In genomic region chrX:152958524-152959465, GRCh38 we compare ENCODE assay signal across 8 cellular contexts. TPM values are rescaled to one million over a fixed set of nuclear protein-coding genes. Genes with fewer than 3 reads are reported as not detected.
DNase-seq lines count a peak whose midpoint lies in the region; ATAC-seq and TF ChIP-seq lines count a peak whose summit lies in the region.

No MANE protein-coding gene starts in this region.

- H4K20me1 ChIP-seq in DND-41 (ENCODE audit: insufficient read depth, low read length) (no peaks in the 10 kb centered on the region), GM23248 (ENCODE audit: insufficient read depth) (no peaks in the 10 kb centered on the region)

- no peaks in the 10 kb centered on the region for H3K27me3 Mint-ChIP-seq in activated T-helper 17 cell treated with anti-CD3 and anti-CD28 coated beads, Interleukin-2, amount 50 U/mL, for 72 hours
- H3K27me3 Mint-ChIP-seq in natural killer cell treated with Interleukin-12 subunit alpha and Interleukin-12 subunit beta and Interleukin-15 and Interleukin-18, amount 100 ng/mL, for 72 hours, result peaks cover 0 to 2% of the 10 kb centered on the region in 2 donors

- H3K9ac ChIP-seq in DND-41 (ENCODE audit: low read depth, low read length) (no peak overlapping the region), GM23248 (peak overlapping the region; percentile 76)

- H3K4me1 Mint-ChIP-seq in activated T-helper 17 cell treated with anti-CD3 and anti-CD28 coated beads, Interleukin-2, amount 50 U/mL, for 72 hours, result no peaks in the 10 kb centered on the region
- H3K4me1 Mint-ChIP-seq in natural killer cell treated with Interleukin-12 subunit alpha and Interleukin-12 subunit beta and Interleukin-15 and Interleukin-18, amount 100 ng/mL, for 72 hours (ENCODE audit: low read depth in 2 of 2), result peaks cover 7 to 9% of the 10 kb centered on the region in 2 donors

- H3K4me3 ChIP-seq in DND-41 (ENCODE audit: low read depth in 1 of 2, low read length in 2 of 2) (no peak overlapping the region), GM23248 (peak overlapping the region; percentile 66)

- H3K4me1 ChIP-seq in DND-41 (ENCODE audit: insufficient read depth, low read length) (peaks cover 7% of the 10 kb centered on the region), GM23248 (ENCODE audit: insufficient read depth) (peaks cover 3% of the 10 kb centered on the region; the same call in 1 of the 2 replicates)

- DNase-seq in DND-41 (peak; percentile 82), GM23248 (peak; percentile 93), LHCN-M2 (ENCODE audit: low read depth) (peak; percentile 82), RPMI7951 (ENCODE audit: low read depth) (peak; percentile 82), fibroblast of peridontal ligament (ENCODE audit: extremely low read depth) (peak; percentile 89)
- DNase-seq in natural killer cell treated with Interleukin-12 subunit alpha and Interleukin-12 subunit beta and Interleukin-15 and Interleukin-18, amount 100 ng/mL, for 72 hours (ENCODE audit: low spot score), result peak; percentile 90
- peak; percentile 85 for DNase-seq in stimulated activated naive CD4-positive, alpha-beta T cell treated with Interleukin-2 at 50 U/mL for 16 hours (lab: John Stamatoyannopoulos, UW)

- no peaks in the 10 kb centered on the region for H3K9me3 ChIP-seq in DND-41 (ENCODE audit: insufficient read depth, low read length, severe bottlenecking)
- no peaks in the 10 kb centered on the region for H3K9me3 ChIP-seq in GM23248 (ENCODE audit: low read depth)

- H3K4me3 Mint-ChIP-seq in activated T-helper 17 cell treated with anti-CD3 and anti-CD28 coated beads, Interleukin-2, amount 50 U/mL, for 72 hours, result peak overlapping the region; percentile 67
- H3K4me3 Mint-ChIP-seq in natural killer cell treated with Interleukin-12 subunit alpha and Interleukin-12 subunit beta and Interleukin-15 and Interleukin-18, amount 100 ng/mL, for 72 hours, result peak overlapping the region; percentile 79

- H3K9me3 Mint-ChIP-seq in activated T-helper 17 cell treated with anti-CD3 and anti-CD28 coated beads, Interleukin-2, amount 50 U/mL, for 72 hours, result no peaks in the 10 kb centered on the region
- H3K9me3 Mint-ChIP-seq in natural killer cell treated with Interleukin-12 subunit alpha and Interleukin-12 subunit beta and Interleukin-15 and Interleukin-18, amount 100 ng/mL, for 72 hours, result no peaks in the 10 kb centered on the region

- ATAC-seq in DND-41 (ENCODE audit: insufficient read depth, low read depth), result peak; percentile 97
- ATAC-seq in activated T-helper 17 cell treated with anti-CD3 and anti-CD28 coated beads, Interleukin-2, amount 50 U/mL, for 72 hours (replicated peaks), result peak; percentile 94
- peak; percentile 94 to 97 for ATAC-seq in natural killer cell treated with Interleukin-12 subunit alpha and Interleukin-12 subunit beta and Interleukin-15 and Interleukin-18, amount 100 ng/mL, for 72 hours

- TF ChIP-seq CTCF in DND-41 (IDR thresholded peaks at IDR 0.05; ENCODE audit: borderline replicate concordance, extremely low read depth, low read length, poor library complexity, severe bottlenecking), result peak; percentile 82

- no peaks in the 10 kb centered on the region for H3K79me2 ChIP-seq in DND-41 (ENCODE audit: insufficient read depth, low read length)
- H3K79me2 ChIP-seq in GM23248 (ENCODE audit: insufficient read depth), result no peaks in the 10 kb centered on the region

- no peaks in the 10 kb centered on the region for H3F3A ChIP-seq in GM23248 (ENCODE audit: insufficient read depth)

- no peaks in the 10 kb centered on the region for H3K36me3 Mint-ChIP-seq in activated T-helper 17 cell treated with anti-CD3 and anti-CD28 coated beads, Interleukin-2, amount 50 U/mL, for 72 hours (ENCODE audit: low read depth)
- no peaks in the 10 kb centered on the region for H3K36me3 Mint-ChIP-seq in natural killer cell treated with Interleukin-12 subunit alpha and Interleukin-12 subunit beta and Interleukin-15 and Interleukin-18, amount 100 ng/mL, for 72 hours

- no peaks in the 10 kb centered on the region for H3K9me2 ChIP-seq in GM23248 (ENCODE audit: insufficient read depth)

- H3K27ac Mint-ChIP-seq in activated T-helper 17 cell treated with anti-CD3 and anti-CD28 coated beads, Interleukin-2, amount 50 U/mL, for 72 hours, result peak overlapping the region; percentile 92
- H3K27ac Mint-ChIP-seq in natural killer cell treated with Interleukin-12 subunit alpha and Interleukin-12 subunit beta and Interleukin-15 and Interleukin-18, amount 100 ng/mL, for 72 hours, result peak overlapping the region; percentile 83 to 89

- peak overlapping the region; percentile 44 for H3K4me2 ChIP-seq in DND-41 (ENCODE audit: insufficient read depth, low read length)
- peak overlapping the region; percentile 77 for H3K4me2 ChIP-seq in GM23248 (ENCODE audit: unreplicated experiment)

- no peaks in the 10 kb centered on the region for H3K27me3 ChIP-seq in DND-41 (ENCODE audit: insufficient read depth, low read length, poor library complexity)
- no peaks in the 10 kb centered on the region for H3K27me3 ChIP-seq in GM23248 (replicated peaks; ENCODE audit: insufficient read depth)

- H2AFZ ChIP-seq in DND-41 (ENCODE audit: low read depth, low read length) (peak overlapping the region; percentile 76), GM23248 (peak overlapping the region; percentile 95)

- H3K27ac ChIP-seq in DND-41 (ENCODE audit: low read length), result no peak overlapping the region
- peak overlapping the region; percentile 74 for H3K27ac ChIP-seq in GM23248

- no peaks in the 10 kb centered on the region for H3K36me3 ChIP-seq in DND-41 (ENCODE audit: insufficient read depth, low read length)
- H3K36me3 ChIP-seq in GM23248 (ENCODE audit: low read depth), result no peaks in the 10 kb centered on the region

- 5 to 8% methylated on average over 48 to 53 of the region's 53 CpGs for WGBS in GM23248 (ENCODE audit: low coverage in 1 of 2, low lambda C conversion rate in 2 of 2, missing lambda C conversion rate in 2 of 2), 2 experiments

- in situ Hi-C loops in GM23248 (cut with MboI), result loop anchor here (25.0 kb wide), 1 partner anchor 704 kb away; the partner anchor contains the start of gene PNCK

RNA-seq across cellular contexts. Expression of gene PNMA5, which starts 35.1 kb away (rescaled TPM):
- not detected in 2 replicates for total RNA-seq in GM23248 (2014; rRNA removed; shearing (Covaris generic))
- polyA plus RNA-seq in GM23248 (2016; fragmentation: Nextera tagmentation; extraction: Ambion mirVana), result not detected in 2 replicates
- total RNA-seq in LHCN-M2 (2014; rRNA removed), result not detected in 2 replicates
- polyA plus RNA-seq in LHCN-M2 (2012), result not detected
- total RNA-seq in RPMI7951 (2014; rRNA removed; shearing (Covaris generic)), result not detected in 2 replicates
- total RNA-seq in activated T-helper 17 cell treated with anti-CD3 and anti-CD28 coated beads, Interleukin-2, amount 50 U/mL, for 72 hours, result under 1 TPM; 0.13 to 0.17 TPM
- not detected for total RNA-seq in natural killer cell treated with Interleukin-12 subunit alpha and Interleukin-12 subunit beta and Interleukin-15 and Interleukin-18, amount 100 ng/mL, for 72 hours
